16 cellular contexts compared by ENCODE assay signal in the genomic region with DNA sequence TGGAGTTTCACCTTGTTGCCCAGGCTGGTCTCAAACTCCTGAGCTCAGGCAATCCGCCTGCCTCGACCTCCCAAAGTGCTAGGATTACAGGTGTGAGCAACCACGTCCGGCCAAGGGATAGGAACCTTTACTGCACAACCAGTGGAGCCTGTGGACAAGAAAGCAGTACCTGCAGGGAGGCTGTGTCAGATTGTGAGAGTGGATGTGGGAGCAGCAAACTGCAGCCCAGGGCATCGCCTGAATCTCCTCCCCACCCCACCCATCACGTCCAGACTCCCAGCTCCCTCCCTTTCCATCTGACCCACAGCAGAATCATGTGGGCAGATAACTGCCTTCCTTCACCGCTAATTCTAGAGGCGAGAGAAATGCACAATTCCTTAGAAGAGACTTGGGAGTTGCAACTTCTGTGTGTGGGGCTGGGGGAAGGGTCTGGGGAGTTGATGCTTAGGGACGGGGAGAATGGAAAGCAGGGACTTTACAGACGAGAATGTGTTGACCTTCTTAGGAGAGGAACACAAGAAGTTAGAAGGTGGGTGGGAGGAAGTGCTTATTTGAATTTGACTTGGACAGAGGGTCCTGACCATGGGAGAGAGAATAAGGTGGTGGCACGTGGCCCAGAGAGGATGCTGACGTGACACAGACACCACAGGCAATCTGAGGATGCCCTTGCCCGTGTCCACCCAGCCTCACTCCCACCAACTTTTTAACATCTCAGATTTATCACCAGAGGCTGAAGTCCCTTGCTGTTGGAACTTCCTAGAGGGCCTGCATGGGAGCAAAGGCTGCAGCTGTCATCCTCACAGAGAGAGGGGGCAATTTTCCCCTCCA. TPM values are rescaled to one million over a fixed set of nuclear protein-coding genes. Genes with fewer than 3 reads are reported as not detected.
DNase-seq lines count a peak whose midpoint lies in the region; ATAC-seq, FAIRE-seq and TF ChIP-seq lines count a peak whose summit lies in the region.
"Had no signal": no experiment of that assay in that cellular context is flagged by ENCODE, and none has a peak within 500 bp of the region (broad histone marks: within the 10 kb centered on the region; RNA-seq: fewer than 3 reads in every experiment).

No MANE protein-coding gene starts in this region.

- H3K4ac ChIP-seq in H1 (replicated peaks; ENCODE audit: insufficient read length, low read depth, low read length): no peak overlapping the region

- no peak overlapping the region for H3K18ac ChIP-seq in H1 (ENCODE audit: extremely low read depth, low read length)

- in situ Hi-C loops in G401 (cut with HindIII; ENCODE audit: low sequenced_read_pairs): no loop called here

- no peak overlapping the region for H3K27ac ChIP-seq in H1 (ENCODE audit: low read depth, low read length)
- H3K27ac ChIP-seq: brain microvascular endothelial cell had no signal

- H4K20me1 ChIP-seq in H1 (replicated peaks in 1 of 2; ENCODE audit: control insufficient read depth in 1 of 2, insufficient read depth in 2 of 2, low read length in 2 of 2): no peaks in the 10 kb centered on the region

- H3K23me2 ChIP-seq in H1 (ENCODE audit: low read depth, low read length): no peaks in the 10 kb centered on the region

- no peak overlapping the region for H2AFZ ChIP-seq in H1 (ENCODE audit: low read length)

- H3K36me3 ChIP-seq in H1 (ENCODE audit: control insufficient read depth in 2 of 4, insufficient read depth in 4 of 4, low read length in 3 of 4) (no peaks in the 10 kb centered on the region), H7 (replicated peaks; ENCODE audit: control insufficient read depth, insufficient read depth, low read length) (no peaks in the 10 kb centered on the region)
- H3K36me3 ChIP-seq: brain microvascular endothelial cell, pancreas had no signal

- H3K27me3 Mint-ChIP-seq in activated T-cell treated with anti-CD3 and anti-CD28 coated beads, Interleukin-2, amount 50 U/mL, for 72 hours (ENCODE audit: low read depth): no peaks in the 10 kb centered on the region
- no peaks in the 10 kb centered on the region for H3K27me3 Mint-ChIP-seq in T-helper 17 cell
- H3K27me3 Mint-ChIP-seq in stimulated activated naive B cell treated with anti-CD40 and anti-IgM and Interleukin-4, amounts not matched to agents 10 μg/mL and 1 μg/mL and 100 μg/mL, for 72 hours: no peaks in the 10 kb centered on the region

- TF ChIP-seq EP300 in H1 (IDR thresholded peaks at IDR 0.05; ENCODE audit: borderline replicate concordance in 1 of 2, low read depth in 2 of 2, low read length in 2 of 2): no peak

- H4K91ac ChIP-seq in H1 (replicated peaks; ENCODE audit: insufficient read length, low read length): peak overlapping the region; percentile 35

- H3K9me3 ChIP-seq in T-helper 17 cell (ENCODE audit: control insufficient read depth, low read length, poor library complexity, severe bottlenecking) (no peaks in the 10 kb centered on the region), H1 (ENCODE audit: insufficient read depth in 2 of 2, low read depth in 1 of 2, low read length in 1 of 2) (no peaks in the 10 kb centered on the region; a peak in 2 of 4 replicates)
- H3K9me3 ChIP-seq: pancreas had no signal

- H3K4me1 ChIP-seq in H1 (replicated peaks in 1 of 4; ENCODE audit: control insufficient read depth in 3 of 4, insufficient read depth in 4 of 4, low read length in 3 of 4): peaks cover 0 to 5% (median 2%) of the 10 kb centered on the region in 4 experiments; a peak in 2 of 7 replicates
- H3K4me1 ChIP-seq: pancreas had no signal

- H3K14ac ChIP-seq in H1 (ENCODE audit: insufficient read length): no peak overlapping the region

- no peaks in the 10 kb centered on the region for H3K79me1 ChIP-seq in H1 (ENCODE audit: low read depth, low read length)

- WGBS in H1 (ENCODE audit: extremely low coverage in 1 of 2, insufficient coverage in 1 of 2, insufficient read length in 1 of 2, insufficient replicate concordance in 2 of 2, low coverage in 1 of 2, low lambda C conversion rate in 2 of 2, missing lambda C conversion rate in 1 of 2), 2 experiments: 91% methylated on average over 13 of the region's 13 CpGs; no CpG with 5 or more reads in 1 of the 2 experiments

- no peaks in the 10 kb centered on the region for H3K9me3 Mint-ChIP-seq in activated T-cell treated with anti-CD3 and anti-CD28 coated beads, Interleukin-2, amount 50 U/mL, for 72 hours
- no peaks in the 10 kb centered on the region for H3K9me3 Mint-ChIP-seq in stimulated activated naive B cell treated with anti-CD40 and anti-IgM and Interleukin-4, amounts not matched to agents 10 μg/mL and 1 μg/mL and 100 μg/mL, for 72 hours

- ATAC-seq in activated T-cell treated with anti-CD3 and anti-CD28 coated beads, Interleukin-2, amount 50 U/mL, for 72 hours (replicated peaks in 1 of 2): no peak
- ATAC-seq in T-helper 17 cell: no peak
- ATAC-seq in stimulated activated naive B cell treated with anti-CD40 and anti-IgM and Interleukin-4, amounts not matched to agents 10 μg/mL and 1 μg/mL and 100 μg/mL, for 72 hours (replicated peaks): no peak

- H2BK20ac ChIP-seq in H1 (ENCODE audit: low read length): peak overlapping the region; percentile 76; the same call in 1 of the 2 replicates

- H3K9ac ChIP-seq in H1 (replicated peaks in 1 of 4; ENCODE audit: extremely low read depth in 1 of 4, low read depth in 3 of 4, low read length in 3 of 4): no peak overlapping the region

- TF ChIP-seq CTCF in H1 (IDR thresholded peaks at IDR 0.05; ENCODE audit: control extremely low read depth in 1 of 3, insufficient read depth in 1 of 3, low read depth in 1 of 3, low read length in 3 of 3): peak in 2 of 3 experiments; percentile 7 to 27; a peak in 2 of 4 replicates

- H3K4me3 ChIP-seq in H1 (ENCODE audit: extremely low read depth in 1 of 4, insufficient read depth in 2 of 4, low read depth in 3 of 4, low read length in 4 of 4): no peak overlapping the region
- H3K4me3 ChIP-seq in H7 (ENCODE audit: insufficient read depth, low read depth, low read length): no peak overlapping the region
- H3K4me3 ChIP-seq: lung, pancreas had no signal

- peak overlapping the region; percentile 51 for H2BK12ac ChIP-seq in H1 (ENCODE audit: low read depth, low read length)

- H3K79me2 ChIP-seq in H1 (ENCODE audit: control insufficient read depth in 1 of 2, insufficient read depth in 2 of 2, low read length in 2 of 2): no peaks in the 10 kb centered on the region

- H3K56ac ChIP-seq in H1 (replicated peaks; ENCODE audit: insufficient read length, low read depth, low read length): no peak overlapping the region

- peaks cover 4 to 10% of the 10 kb centered on the region in 2 donors for H3K36me3 Mint-ChIP-seq in activated T-cell treated with anti-CD3 and anti-CD28 coated beads, Interleukin-2, amount 50 U/mL, for 72 hours (ENCODE audit: insufficient read depth in 2 of 2)
- H3K36me3 Mint-ChIP-seq in T-helper 17 cell (ENCODE audit: low read depth): peaks cover 5% of the 10 kb centered on the region
- peaks cover 0 to 3% of the 10 kb centered on the region in 2 donors for H3K36me3 Mint-ChIP-seq in stimulated activated naive B cell treated with anti-CD40 and anti-IgM and Interleukin-4, amounts not matched to agents 10 μg/mL and 1 μg/mL and 100 μg/mL, for 72 hours

- peak overlapping the region; percentile 87 to 97 for H3K4me3 Mint-ChIP-seq in activated T-cell treated with anti-CD3 and anti-CD28 coated beads, Interleukin-2, amount 50 U/mL, for 72 hours
- peak overlapping the region; percentile 93 for H3K4me3 Mint-ChIP-seq in T-helper 17 cell
- H3K4me3 Mint-ChIP-seq in stimulated activated naive B cell treated with anti-CD40 and anti-IgM and Interleukin-4, amounts not matched to agents 10 μg/mL and 1 μg/mL and 100 μg/mL, for 72 hours: peak overlapping the region; percentile 7 to 69

- POLR2A ChIA-PET in H1 (lab: Charles Lee; ENCODE audit: partially characterized antibody): no interaction called here

- peak overlapping the region; percentile 66; the same call in 1 of the 2 replicates for H2AK5ac ChIP-seq in H1 (ENCODE audit: low read depth, low read length)

- TF ChIP-seq POLR2A in H1 (IDR thresholded peaks at IDR 0.05; ENCODE audit: control extremely low read depth in 1 of 2, low read depth in 2 of 2, low read length in 2 of 2): no peak

- no peak overlapping the region for H4K8ac ChIP-seq in H1 (ENCODE audit: extremely low read depth, insufficient read depth, low read length)

- no peak overlapping the region for H2BK5ac ChIP-seq in H1 (ENCODE audit: low read depth, low read length)

- H2BK120ac ChIP-seq in H1 (replicated peaks; ENCODE audit: low read depth, low read length): no peak overlapping the region

- no peak overlapping the region; the same call in 1 of the 2 replicates for H2BK15ac ChIP-seq in H1 (ENCODE audit: low read length)

- no peak overlapping the region for H3K23ac ChIP-seq in H1 (ENCODE audit: insufficient read length)

- no peak for FAIRE-seq in H1 (lab: Jason Lieb, UNC)
- FAIRE-seq: pancreas had no signal

- peaks cover 88% of the 10 kb centered on the region for H3K4me1 Mint-ChIP-seq in activated T-cell treated with anti-CD3 and anti-CD28 coated beads, Interleukin-2, amount 50 U/mL, for 72 hours (ENCODE audit: low read depth)
- H3K4me1 Mint-ChIP-seq in T-helper 17 cell: peaks cover 59% of the 10 kb centered on the region
- H3K4me1 Mint-ChIP-seq in stimulated activated naive B cell treated with anti-CD40 and anti-IgM and Interleukin-4, amounts not matched to agents 10 μg/mL and 1 μg/mL and 100 μg/mL, for 72 hours: peaks cover 50 to 70% of the 10 kb centered on the region in 2 donors

- no peak for DNase-seq in activated T-cell treated with anti-CD3 and anti-CD28 coated beads, Interleukin-2, amount 50 U/mL, for 72 hours
- DNase-seq in activated T-cell treated with anti-CD3 and anti-CD28 coated beads, Interleukin-2, amount 50 U/mL, for 48 hours: no peak
- DNase-seq in T-helper 17 cell: no peak
- no peak for DNase-seq in H1 (ENCODE audit: low read depth in 1 of 2, low spot score in 2 of 2)
- no peak for DNase-seq in stimulated activated naive B cell treated with anti-CD40 and anti-IgM and Interleukin-4, amounts not matched to agents 10 μg/mL and 1 μg/mL and 100 μg/mL, for 72 hours
- no peak for DNase-seq in G401 (ENCODE audit: low spot score)
- DNase-seq in H7: no peak
- DNase-seq in NCI-H345 (lab: John Stamatoyannopoulos, UW): no peak
- DNase-seq: brain microvascular endothelial cell, HCEC 1CT, NCI-H1417 treated with DMSO at 0.1 percent for 48 hours had no signal

- no peak overlapping the region for H4K5ac ChIP-seq in H1 (ENCODE audit: insufficient read length, low read depth, low read length)

- CTCF ChIA-PET in H1 (lab: Charles Lee; ENCODE audit: partially characterized antibody): interaction anchor here (0.6 to 3.8 kb wide), 14 partner anchors 8 to 885 kb away, joined by 3 to 15 read pairs (median 5); no protein-coding TSS in a partner anchor

- peak overlapping the region; percentile 92 for H3K27ac Mint-ChIP-seq in activated T-cell treated with anti-CD3 and anti-CD28 coated beads, Interleukin-2, amount 50 U/mL, for 72 hours
- peak overlapping the region; percentile 96 for H3K27ac Mint-ChIP-seq in T-helper 17 cell
- H3K27ac Mint-ChIP-seq in stimulated activated naive B cell treated with anti-CD40 and anti-IgM and Interleukin-4, amounts not matched to agents 10 μg/mL and 1 μg/mL and 100 μg/mL, for 72 hours: peak overlapping the region; percentile 2

- H3K4me2 ChIP-seq in H1 (ENCODE audit: insufficient read depth in 1 of 2, low read depth in 2 of 2, low read length in 2 of 2): no peak overlapping the region

- TF ChIP-seq RAD21 in H1 (IDR thresholded peaks at IDR 0.05 in 1 of 2, conservative IDR thresholded peaks at IDR 0.05 in 1 of 2; ENCODE audit: low read depth in 2 of 2, low read length in 2 of 2): peak in 1 of 2 experiments; percentile 19; a peak in 1 of 4 replicates

- H3K27me3 ChIP-seq in H1 (replicated peaks in 1 of 4; ENCODE audit: control insufficient read depth in 3 of 4, extremely low read depth in 1 of 4, insufficient read depth in 3 of 4, low read length in 3 of 4) (no peaks in the 10 kb centered on the region; a peak in 2 of 7 replicates), H7 (ENCODE audit: control insufficient read depth, insufficient read depth, low read length) (peaks cover 2% of the 10 kb centered on the region; the same call in 1 of the 2 replicates)
- H3K27me3 ChIP-seq: brain microvascular endothelial cell, pancreas had no signal

RNA-seq across cellular contexts. Expression of gene LCP2, which starts 4.5 kb away (rescaled TPM):
- 100 to 1,000 TPM; 162 to 190 TPM for total RNA-seq in activated T-cell treated with anti-CD3 and anti-CD28 coated beads, Interleukin-2, amount 50 U/mL, for 72 hours
- 100 to 1,000 TPM; 304 to 333 TPM for total RNA-seq in T-helper 17 cell
- 0.26 and 0.42 TPM in 2 replicates for total RNA-seq in H1 (2021; fragmentation: NEBNext Ultra II Directional; extraction: Animal tissue kit (Norgen Biotek cat#: 25700))
- polyA plus RNA-seq in H1 (2011; rRNA removed): 0.11 and 0.33 TPM in 2 replicates
- polyA plus RNA-seq in H1 (2011; cell fraction: cytosol; rRNA removed): 0.25 TPM
- not detected for polyA plus RNA-seq in H1 (2011; cell fraction: nucleus; rRNA removed)
- polyA plus RNA-seq in H1 (2012, experiment 1 of 2): 0.14 to 0.25 TPM (median 0.19 TPM) in 4 replicates
- polyA plus RNA-seq in H1 (2012, experiment 2 of 2): 0.08 TPM
- 0.47 TPM for polyA plus RNA-seq in H1 (2013, experiment 1 of 2)
- polyA plus RNA-seq in H1 (2013, experiment 2 of 2): 0.37 TPM
- 0.22 and 0.24 TPM in 2 replicates for polyA minus RNA-seq in H1 (2011; rRNA and poly(A)+ RNA removed)
- not detected for polyA minus RNA-seq in H1 (2011; cell fraction: cytosol; rRNA and poly(A)+ RNA removed)
- 0.30 TPM for polyA minus RNA-seq in H1 (2011; cell fraction: nucleus; rRNA and poly(A)+ RNA removed)
- total RNA-seq in G401 (2014; rRNA removed; shearing (Covaris generic)): not detected in 2 replicates
- 0.21 and 0.63 TPM in 2 replicates for total RNA-seq in H7 (2014; rRNA removed; shearing (Covaris generic))
- total RNA-seq: Daoy, NCI-H460 had no signal
- polyA plus RNA-seq: AG04450 had no signal

Comparison
In these comparisons a context has a peak if more than half of its experiments do, and no peak if none do; other contexts are left out.
1. H3K27ac Mint-ChIP-seq: peak in every context shown above with its lines; median percentile 96 in T-helper 17 cell; 92 in activated T-cell treated with anti-CD3 and anti-CD28 coated beads, Interleukin-2, amount 50 U/mL, for 72 hours; 2 in stimulated activated naive B cell treated with anti-CD40 and anti-IgM and Interleukin-4, amounts not matched to agents 10 μg/mL and 1 μg/mL and 100 μg/mL, for 72 hours.
2. H3K4me3 Mint-ChIP-seq: peak in every context shown above with its lines; median percentile 93 in T-helper 17 cell; 92 in activated T-cell treated with anti-CD3 and anti-CD28 coated beads, Interleukin-2, amount 50 U/mL, for 72 hours; 38 in stimulated activated naive B cell treated with anti-CD40 and anti-IgM and Interleukin-4, amounts not matched to agents 10 μg/mL and 1 μg/mL and 100 μg/mL, for 72 hours.
3. RNA of gene LCP2, which starts 4.5 kb away (total RNA-seq): 304 to 333 TPM in T-helper 17 cell and 162 to 190 TPM in activated T-cell treated with anti-CD3 and anti-CD28 coated beads, Interleukin-2, amount 50 U/mL, for 72 hours; 0.26 to 0.42 TPM in H1, 0.21 to 0.63 TPM in H7 and not detected in G401; every median in the first group is over 100 times any median in the second.